ENCODE assay signal across 19 cellular contexts in the genomic region with DNA sequence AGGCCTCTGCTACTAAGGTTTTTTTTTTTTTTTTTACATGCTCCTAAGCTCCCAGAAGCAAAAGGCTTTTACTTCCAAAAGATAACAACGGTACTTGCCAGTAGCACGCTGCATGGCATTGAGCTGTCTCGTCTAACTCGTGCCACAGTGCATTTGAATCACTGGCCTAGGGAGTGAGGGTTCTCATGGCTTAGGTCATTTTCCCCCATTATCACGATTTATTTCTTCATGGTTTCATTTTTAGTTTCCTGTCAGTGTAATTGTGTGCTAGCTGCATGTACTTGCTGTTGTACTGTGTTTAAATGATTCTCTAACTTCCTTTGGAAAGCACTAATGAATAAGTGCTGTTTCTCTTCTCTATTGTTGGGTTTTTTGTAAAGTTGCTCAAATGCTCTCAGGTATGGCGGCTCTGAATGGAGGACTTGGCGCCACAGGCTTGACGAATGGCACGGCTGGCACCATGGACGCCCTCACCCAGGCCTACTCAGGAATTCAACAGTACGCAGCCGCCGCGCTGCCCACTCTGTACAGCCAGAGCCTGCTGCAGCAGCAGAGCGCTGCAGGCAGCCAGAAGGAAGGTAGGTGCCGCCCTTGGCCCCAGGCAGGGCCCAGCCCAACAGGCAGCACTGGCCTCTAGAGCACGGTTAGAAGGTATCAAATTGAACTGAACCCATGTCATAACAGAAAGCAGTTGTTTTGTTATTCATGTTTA.
DNase-seq lines count a peak whose midpoint lies in the region; ATAC-seq lines count a peak whose summit lies in the region.
"Had no signal": no experiment of that assay in that cellular context is flagged by ENCODE, and none has a peak within 500 bp of the region (broad histone marks: within the 10 kb centered on the region; RNA-seq: fewer than 3 reads in every experiment).

No MANE protein-coding gene starts in this region.

- H3K4me2 ChIP-seq in BLaER1 = no peak overlapping the region

- DNase-seq in CD4-positive, alpha-beta memory T cell = no peak
- no peak for DNase-seq in activated T-cell treated with anti-CD3 and anti-CD28 coated beads, Interleukin-2, amount 50 U/mL, for 72 hours
- no peak for DNase-seq in immature natural killer cell
- no peak for DNase-seq in germinal center (ENCODE audit: low spot score)
- no peak for DNase-seq in H7
- DNase-seq: activated gamma-delta T cell treated with Interleukin-2 at 50 U/mL for 16 hours; Caco-2; EL; KG1; NCI-H2029 treated with DMSO at 0.1 percent for 48 hours; NCI-H446; NK-92 treated with Interleukin-12 subunit alpha and Interleukin-12 subunit beta, amount 100 ng/mL, for 24 hours; RPMI8226; upper lobe of right lung had no signal

- H3K36me3 ChIP-seq in BLaER1 = peaks cover 99% of the 10 kb centered on the region
- peaks cover 83% of the 10 kb centered on the region for H3K36me3 ChIP-seq in CD4-positive, alpha-beta memory T cell (ENCODE audit: insufficient read depth, low read length)
- H3K36me3 ChIP-seq in H7 (replicated peaks; ENCODE audit: control insufficient read depth, insufficient read depth, low read length) = peaks cover 2% of the 10 kb centered on the region

- H3K4me1 ChIP-seq in BLaER1 = peaks cover 31% of the 10 kb centered on the region
- H3K4me1 ChIP-seq in CD4-positive, alpha-beta memory T cell (ENCODE audit: insufficient read depth, low read length) = peaks cover 45% of the 10 kb centered on the region
- H3K4me1 ChIP-seq: parathyroid adenoma, upper lobe of right lung had no signal

- intact Hi-C loops in CD4-positive, alpha-beta memory T cell (cut with micrococcal nuclease) = no loop called here

- POLR2A ChIA-PET in CD4-positive, alpha-beta memory T cell (lab: Charles Lee; ENCODE audit: partially characterized antibody) = interaction anchor here (1.7 kb wide), 1 partner anchor 18 kb away, joined by 4 read pairs; no protein-coding TSS in a partner anchor

- H3K27ac Mint-ChIP-seq in CD4-positive, alpha-beta memory T cell = peak overlapping the region; percentile 1 to 88 (median 47)
- peak overlapping the region; percentile 99 for H3K27ac Mint-ChIP-seq in activated T-cell treated with anti-CD3 and anti-CD28 coated beads, Interleukin-2, amount 50 U/mL, for 72 hours
- H3K27ac Mint-ChIP-seq in immature natural killer cell = peak overlapping the region; percentile 56 to 91 (median 70)

- H3K9me3 ChIP-seq in BLaER1 = no peaks in the 10 kb centered on the region
- no peaks in the 10 kb centered on the region for H3K9me3 ChIP-seq in CD4-positive, alpha-beta memory T cell (ENCODE audit: control insufficient read depth in 1 of 2, low read length in 2 of 2)
- H3K9me3 ChIP-seq: Caco-2, upper lobe of right lung had no signal

- no peaks in the 10 kb centered on the region for H3K27me3 Mint-ChIP-seq in CD4-positive, alpha-beta memory T cell
- no peaks in the 10 kb centered on the region for H3K27me3 Mint-ChIP-seq in activated T-cell treated with anti-CD3 and anti-CD28 coated beads, Interleukin-2, amount 50 U/mL, for 72 hours (ENCODE audit: low read depth)
- H3K27me3 Mint-ChIP-seq in immature natural killer cell (ENCODE audit: low read depth in 3 of 3) = peaks cover 7 to 37% (median 36%) of the 10 kb centered on the region in 3 donors

- H3K9me3 Mint-ChIP-seq in CD4-positive, alpha-beta memory T cell = peaks cover 0 to 6% (median 0%) of the 10 kb centered on the region in 8 donors
- H3K9me3 Mint-ChIP-seq in activated T-cell treated with anti-CD3 and anti-CD28 coated beads, Interleukin-2, amount 50 U/mL, for 72 hours = no peaks in the 10 kb centered on the region
- H3K9me3 Mint-ChIP-seq in immature natural killer cell = no peaks in the 10 kb centered on the region

- no peak overlapping the region for H3K4me3 ChIP-seq in BLaER1
- no peak overlapping the region for H3K4me3 ChIP-seq in CD4-positive, alpha-beta memory T cell (ENCODE audit: low read length in 2 of 2)
- H3K4me3 ChIP-seq in H7 (ENCODE audit: insufficient read depth, low read depth, low read length) = no peak overlapping the region
- H3K4me3 ChIP-seq: upper lobe of right lung had no signal

- H3K4me3 Mint-ChIP-seq in CD4-positive, alpha-beta memory T cell = peak overlapping the region in 3 of 8 donors; percentile 14 to 57 (median 25)
- peak overlapping the region in 1 of 2 donors; percentile 23 for H3K4me3 Mint-ChIP-seq in activated T-cell treated with anti-CD3 and anti-CD28 coated beads, Interleukin-2, amount 50 U/mL, for 72 hours
- H3K4me3 Mint-ChIP-seq in immature natural killer cell = peak overlapping the region in 2 of 5 donors; percentile 2 to 5

- ATAC-seq in activated T-cell treated with anti-CD3 and anti-CD28 coated beads, Interleukin-2, amount 50 U/mL, for 72 hours (replicated peaks in 1 of 2) = peak in 1 of 2 donors; percentile 29
- ATAC-seq in esophagus mucosa (no peak), HG02763 (IDR thresholded peaks at IDR 0.05; ENCODE audit: unreplicated experiment) (no peak)
- ATAC-seq: SK-N-SH treated with all-trans-retinoic acid at 6 μM for 48 hours, upper lobe of right lung had no signal

- H3K9ac ChIP-seq in BLaER1 = no peak overlapping the region
- H3K9ac ChIP-seq: parathyroid adenoma had no signal

- H3K36me3 Mint-ChIP-seq in CD4-positive, alpha-beta memory T cell = peaks cover 81 to 96% of the 10 kb centered on the region in 2 donors
- H3K36me3 Mint-ChIP-seq in activated T-cell treated with anti-CD3 and anti-CD28 coated beads, Interleukin-2, amount 50 U/mL, for 72 hours (ENCODE audit: insufficient read depth in 2 of 2) = peaks cover 25 to 42% of the 10 kb centered on the region in 2 donors
- peaks cover 19 to 85% (median 58%) of the 10 kb centered on the region in 3 donors for H3K36me3 Mint-ChIP-seq in immature natural killer cell

- CTCF ChIA-PET in CD4-positive, alpha-beta memory T cell (lab: Charles Lee; ENCODE audit: partially characterized antibody) = interaction anchor here (1.0 to 1.5 kb wide), 3 partner anchors 9 to 26 kb away, joined by 3 to 5 read pairs (median 5); no protein-coding TSS in a partner anchor

- peaks cover 42 to 61% (median 51%) of the 10 kb centered on the region in 4 donors for H3K4me1 Mint-ChIP-seq in CD4-positive, alpha-beta memory T cell
- peaks cover 58% of the 10 kb centered on the region for H3K4me1 Mint-ChIP-seq in activated T-cell treated with anti-CD3 and anti-CD28 coated beads, Interleukin-2, amount 50 U/mL, for 72 hours (ENCODE audit: low read depth)
- H3K4me1 Mint-ChIP-seq in immature natural killer cell = peaks cover 36 to 86% of the 10 kb centered on the region in 2 donors

- H4K20me1 ChIP-seq in BLaER1 = peaks cover 22% of the 10 kb centered on the region

- H3K27ac ChIP-seq in BLaER1 = peak overlapping the region; percentile 28; the same call in 1 of the 2 replicates
- H3K27ac ChIP-seq in CD4-positive, alpha-beta memory T cell (ENCODE audit: low read depth, low read length) = peak overlapping the region; percentile 20
- H3K27ac ChIP-seq: parathyroid adenoma, upper lobe of right lung had no signal

- H3K27me3 ChIP-seq in BLaER1 = no peaks in the 10 kb centered on the region
- no peaks in the 10 kb centered on the region for H3K27me3 ChIP-seq in CD4-positive, alpha-beta memory T cell (ENCODE audit: insufficient read depth, low read length)
- no peaks in the 10 kb centered on the region for H3K27me3 ChIP-seq in H7 (ENCODE audit: control insufficient read depth, insufficient read depth, low read length)
- H3K27me3 ChIP-seq: upper lobe of right lung had no signal

Comparison
In these comparisons a context has a peak if more than half of its experiments do, and no peak if none do; other contexts are left out.
1. H3K27ac Mint-ChIP-seq: peak in every context shown above with its lines; median percentile 99 in activated T-cell treated with anti-CD3 and anti-CD28 coated beads, Interleukin-2, amount 50 U/mL, for 72 hours; 70 in immature natural killer cell; 47 in CD4-positive, alpha-beta memory T cell.